ENCODE assay signal across 30 cellular contexts in genomic region chr1:219420913-219421312, GRCh38.
"Had no signal": no experiment of that assay in that cellular context is flagged by ENCODE, and none has a peak within 500 bp of the region (broad histone marks: within the 10 kb centered on the region; RNA-seq: fewer than 3 reads in every experiment).

No MANE protein-coding gene starts in this region.

- H3K9ac ChIP-seq: neural progenitor cell, parathyroid adenoma had no signal

- DNase-seq: heart right ventricle; kidney glomerular epithelial cell; left cardiac atrium; left lung; mesendoderm; naive B cell; natural killer cell; nephron progenitor cell; occipital lobe; psoas muscle; stimulated activated CD4-positive, alpha-beta T cell treated with anti-CD3 and anti-CD28 coated beads, Interleukin-12 subunit alpha, Interleukin-12 subunit beta, amount 100 ng/mL, for 4 hours; stimulated activated CD4-positive, alpha-beta T cell treated with anti-CD3 and anti-CD28 coated beads, Interleukin-15, amount 100 ng/mL, for 24 hours; stimulated activated CD4-positive, alpha-beta T cell treated with anti-CD3 and anti-CD28 coated beads, Interleukin-2, amount 100 ng/mL, for 24 hours; stimulated activated CD4-positive, alpha-beta T cell treated with anti-CD3 and anti-CD28 coated beads, Interleukin-4, amount 100 ng/mL, for 1 hour; stimulated activated naive B cell treated with anti-CD40 and anti-IgM and Interleukin-4, amounts not matched to agents 10 μg/mL and 1 μg/mL and 100 μg/mL, for 72 hours; stimulated activated naive CD8-positive, alpha-beta T cell treated with anti-CD3 and anti-CD28 coated beads, Interleukin-15, Interleukin-2, amounts not matched to agents 100 U/mL and 50 U/mL, for 24 hours; stomach; uterus had no signal

- H3K9me3 ChIP-seq: heart right ventricle, left lung, neutrophil, psoas muscle, right atrium auricular region, stomach, suprapubic skin, thoracic aorta, tibial nerve, uterus had no signal

- H3K4me2 ChIP-seq: hepatocyte, neural progenitor cell had no signal

- H3K27ac ChIP-seq: heart right ventricle, hepatocyte, left lung, neural progenitor cell, neutrophil, parathyroid adenoma, psoas muscle, right atrium auricular region, skin epidermis, stomach, suprapubic skin, thoracic aorta, tibial nerve, uterus had no signal

- ATAC-seq: heart right ventricle; left cardiac atrium; left lung; natural killer cell; psoas muscle; sciatic nerve; stimulated activated naive B cell treated with anti-CD40 and anti-IgM and Interleukin-4, amounts not matched to agents 10 μg/mL and 1 μg/mL and 100 μg/mL, for 72 hours; stimulated activated naive CD8-positive, alpha-beta T cell treated with anti-CD3 and anti-CD28 coated beads, Interleukin-15, Interleukin-2, amounts not matched to agents 100 U/mL and 50 U/mL, for 24 hours had no signal

- H3K79me2 ChIP-seq: hepatocyte, parathyroid adenoma had no signal

- H3K4me1 ChIP-seq: left lung, neural progenitor cell, parathyroid adenoma, psoas muscle, right atrium auricular region, stomach, suprapubic skin, tibial nerve, uterus had no signal

- H2AFZ ChIP-seq: hepatocyte, neural progenitor cell, parathyroid adenoma had no signal

- H3K36me3 ChIP-seq: heart right ventricle, left lung, neural progenitor cell, neutrophil, right atrium auricular region, stomach, suprapubic skin, thoracic aorta, tibial nerve, uterus had no signal

- FAIRE-seq: keratinocyte had no signal

- H3K27me3 ChIP-seq: heart right ventricle, hepatocyte, left lung, neural progenitor cell, neutrophil, right atrium auricular region, stomach, suprapubic skin, tibial nerve, uterus had no signal

- H3K4me3 ChIP-seq: heart right ventricle, hepatocyte, left lung, lung, neural progenitor cell, psoas muscle, right atrium auricular region, skin epidermis, stomach, suprapubic skin, thoracic aorta, tibial nerve, uterus had no signal
